1 cellular context compared by ENCODE assay signal in the genomic region with DNA sequence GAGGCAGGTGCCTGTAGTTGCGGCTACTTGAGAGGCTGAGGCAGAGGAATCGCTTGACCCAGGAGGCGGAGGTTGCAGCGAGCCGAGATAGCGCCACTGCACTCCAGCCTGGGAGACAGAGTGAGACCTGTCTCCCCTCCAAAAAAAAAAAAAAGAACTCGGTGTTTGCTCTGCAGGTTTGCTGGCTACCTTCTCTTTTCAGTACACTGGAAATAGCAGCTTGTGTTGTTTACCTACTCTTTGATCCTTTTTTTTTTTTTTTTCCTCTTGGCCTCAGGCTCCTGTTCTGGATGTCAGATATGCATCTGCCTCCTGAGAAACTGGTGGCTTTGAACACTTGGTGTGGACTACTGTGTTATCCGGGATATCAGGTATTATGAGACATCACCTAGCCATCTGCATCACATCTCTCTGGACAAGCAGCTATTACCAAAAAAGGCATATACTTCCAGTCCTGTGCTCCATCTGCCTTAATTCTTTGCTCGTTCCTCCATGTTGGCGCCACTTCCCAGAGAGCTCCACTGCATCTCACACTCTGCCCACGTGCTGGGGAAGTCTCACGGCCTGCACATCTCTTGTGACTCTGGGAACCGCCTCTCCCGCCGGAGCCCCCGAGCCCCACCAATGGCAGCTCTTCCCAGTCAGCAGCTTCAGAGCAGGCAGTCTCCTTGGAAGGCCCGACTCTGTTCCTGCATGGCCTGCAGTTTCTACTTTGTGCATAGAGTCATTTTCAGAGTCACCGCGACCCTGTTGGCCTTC.
TF ChIP-seq lines count a peak whose summit lies in the region.

No MANE protein-coding gene starts in this region.

TF ChIP-seq in HepG2, 621 proteins besides CTCF, POLR2A, EP300 and RAD21 (continued from another document):
- TF ChIP-seq, protein P1, sequence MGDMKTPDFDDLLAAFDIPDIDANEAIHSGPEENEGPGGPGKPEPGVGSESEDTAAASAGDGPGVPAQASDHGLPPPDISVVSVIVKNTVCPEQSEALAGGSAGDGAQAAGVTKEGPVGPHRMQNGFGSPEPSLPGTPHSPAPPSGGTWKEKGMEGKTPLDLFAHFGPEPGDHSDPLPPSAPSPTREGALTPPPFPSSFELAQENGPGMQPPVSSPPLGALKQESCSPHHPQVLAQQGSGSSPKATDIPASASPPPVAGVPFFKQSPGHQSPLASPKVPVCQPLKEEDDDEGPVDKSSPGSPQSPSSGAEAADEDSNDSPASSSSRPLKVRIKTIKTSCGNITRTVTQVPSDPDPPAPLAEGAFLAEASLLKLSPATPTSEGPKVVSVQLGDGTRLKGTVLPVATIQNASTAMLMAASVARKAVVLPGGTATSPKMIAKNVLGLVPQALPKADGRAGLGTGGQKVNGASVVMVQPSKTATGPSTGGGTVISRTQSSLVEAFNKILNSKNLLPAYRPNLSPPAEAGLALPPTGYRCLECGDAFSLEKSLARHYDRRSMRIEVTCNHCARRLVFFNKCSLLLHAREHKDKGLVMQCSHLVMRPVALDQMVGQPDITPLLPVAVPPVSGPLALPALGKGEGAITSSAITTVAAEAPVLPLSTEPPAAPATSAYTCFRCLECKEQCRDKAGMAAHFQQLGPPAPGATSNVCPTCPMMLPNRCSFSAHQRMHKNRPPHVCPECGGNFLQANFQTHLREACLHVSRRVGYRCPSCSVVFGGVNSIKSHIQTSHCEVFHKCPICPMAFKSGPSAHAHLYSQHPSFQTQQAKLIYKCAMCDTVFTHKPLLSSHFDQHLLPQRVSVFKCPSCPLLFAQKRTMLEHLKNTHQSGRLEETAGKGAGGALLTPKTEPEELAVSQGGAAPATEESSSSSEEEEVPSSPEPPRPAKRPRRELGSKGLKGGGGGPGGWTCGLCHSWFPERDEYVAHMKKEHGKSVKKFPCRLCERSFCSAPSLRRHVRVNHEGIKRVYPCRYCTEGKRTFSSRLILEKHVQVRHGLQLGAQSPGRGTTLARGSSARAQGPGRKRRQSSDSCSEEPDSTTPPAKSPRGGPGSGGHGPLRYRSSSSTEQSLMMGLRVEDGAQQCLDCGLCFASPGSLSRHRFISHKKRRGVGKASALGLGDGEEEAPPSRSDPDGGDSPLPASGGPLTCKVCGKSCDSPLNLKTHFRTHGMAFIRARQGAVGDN (CRISPR knock-in tag; IDR thresholded peaks at IDR 0.05) = peak; percentile 48
- TF ChIP-seq TCF7 (IDR thresholded peaks at IDR 0.05; ENCODE audit: low read depth) (peak; percentile 50), ARHGAP35 (CRISPR knock-in tag; IDR thresholded peaks at IDR 0.05; ENCODE audit: borderline replicate concordance) (no peak), STAT6 (CRISPR knock-in tag; IDR thresholded peaks at IDR 0.05; ENCODE audit: borderline replicate concordance) (no peak), GZF1 (CRISPR knock-in tag; IDR thresholded peaks at IDR 0.05) (no peak), PPARG (CRISPR knock-in tag; conservative IDR thresholded peaks at IDR 0.05) (no peak), ZNF562 (CRISPR knock-in tag; IDR thresholded peaks at IDR 0.05; ENCODE audit: borderline replicate concordance) (no peak), ZSCAN30 (CRISPR knock-in tag; IDR thresholded peaks at IDR 0.05) (no peak), ZNF431 (CRISPR knock-in tag; IDR thresholded peaks at IDR 0.05; ENCODE audit: borderline replicate concordance, low read depth) (peak; percentile 72), SNAPC2 (CRISPR knock-in tag; IDR thresholded peaks at IDR 0.05) (no peak), ZNF570 (CRISPR knock-in tag; IDR thresholded peaks at IDR 0.05; ENCODE audit: borderline replicate concordance) (no peak), ZNF557 (CRISPR knock-in tag; IDR thresholded peaks at IDR 0.05) (no peak), GPN1 (CRISPR knock-in tag; IDR thresholded peaks at IDR 0.05; ENCODE audit: borderline replicate concordance) (no peak), ZNF704 (CRISPR knock-in tag; IDR thresholded peaks at IDR 0.05; ENCODE audit: borderline replicate concordance) (no peak), ZC3H4 (CRISPR knock-in tag; IDR thresholded peaks at IDR 0.05; ENCODE audit: borderline replicate concordance) (no peak), MAX (IDR thresholded peaks at IDR 0.05) (0 out of 2 replicates have a peak, but pooled peaks have one; percentile 2), SALL1 (CRISPR knock-in tag; IDR thresholded peaks at IDR 0.05) (peak; percentile 13; the same call in 1 of the 2 replicates), FOXA1 (IDR thresholded peaks at IDR 0.05) (no peak; the same call in 1 of the 2 replicates), FOXA1 (CRISPR knock-in tag; IDR thresholded peaks at IDR 0.05) (peak; percentile 43; the same call in 1 of the 2 replicates), FOXP1 (IDR thresholded peaks at IDR 0.05) (0 out of 2 replicates have a peak, but pooled peaks have one; percentile 17), FOXP1 (CRISPR knock-in tag; IDR thresholded peaks at IDR 0.05) (peak; percentile 47; the same call in 1 of the 2 replicates), ARID5B (CRISPR knock-in tag; IDR thresholded peaks at IDR 0.05) (no peak), ATRX (CRISPR knock-in tag; IDR thresholded peaks at IDR 0.05; ENCODE audit: borderline replicate concordance) (no peak), MIER3 (CRISPR knock-in tag; IDR thresholded peaks at IDR 0.05; ENCODE audit: borderline replicate concordance) (no peak), FOXA3 (CRISPR knock-in tag; IDR thresholded peaks at IDR 0.05) (peak; percentile 69), ELF3 (CRISPR knock-in tag; IDR thresholded peaks at IDR 0.05) (no peak), GTF2F1 (IDR thresholded peaks at IDR 0.05; ENCODE audit: low read length) (no peak)
